8 cellular contexts compared by ENCODE assay signal in the genomic region with DNA sequence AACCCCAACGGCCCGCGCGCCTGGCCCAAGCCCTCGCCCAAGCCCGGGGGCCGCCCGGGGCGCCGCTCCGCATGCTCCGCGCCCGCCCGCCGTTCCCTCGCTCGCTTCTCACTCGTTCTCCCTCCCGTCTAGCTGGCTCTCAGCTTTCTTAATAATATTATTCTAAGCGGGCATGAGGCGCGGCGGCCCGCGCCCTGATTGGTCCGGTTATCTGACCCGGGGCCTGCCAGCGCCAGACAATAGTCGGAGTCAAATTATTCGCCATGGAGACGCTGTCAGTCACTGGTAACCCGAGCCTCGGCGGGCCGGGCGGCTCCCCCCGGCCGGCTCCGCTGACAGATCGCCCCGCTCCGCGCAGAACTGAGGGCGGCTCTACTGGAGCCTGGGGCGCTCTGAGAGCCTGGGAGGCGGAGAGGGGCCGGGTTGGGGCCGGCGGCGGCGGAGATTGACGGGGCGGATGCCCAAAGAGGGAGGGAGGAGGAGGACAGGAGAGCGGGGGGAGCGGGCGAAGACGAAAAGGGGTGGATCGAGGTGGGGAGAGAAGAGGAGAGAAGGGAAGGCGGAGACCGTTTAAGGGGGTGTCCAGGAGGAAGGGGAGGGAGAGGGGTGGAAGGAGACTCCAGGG. TPM values are rescaled to one million over a fixed set of nuclear protein-coding genes. Genes with fewer than 3 reads are reported as not detected.
A peak's percentile ranks its signal among the peaks of the same experiment; 100 is the strongest.
DNase-seq lines count a peak whose midpoint lies in the region; ATAC-seq and TF ChIP-seq lines count a peak whose summit lies in the region.

A gene (minus strand): TSS at position 150 of the 625 bp plus-strand sequence. CDS start 342 bp downstream, outside the sequence.

- no peak for DNase-seq in activated naive CD4-positive, alpha-beta T cell treated with anti-CD3 and anti-CD28 coated beads for 36 hours
- no peak for DNase-seq in activated naive CD4-positive, alpha-beta T cell treated with anti-CD3 and anti-CD28 coated beads, Interleukin-2, amount 50 U/mL, for 16 hours
- DNase-seq in NCI-H2081 (lab: John Stamatoyannopoulos, UW), result peak; percentile 98 to 99
- no peak for DNase-seq in activated T-helper 2 cell treated with anti-CD3 and anti-CD28 coated beads, Interferon-gamma antibody, Interleukin-2, Interleukin-4, amounts not matched to agents 10 μg/mL and 5 μg/mL and 100 μg/mL, durations not matched to agents 14 hours and 24 hours and 36 hours (ENCODE audit: low spot score)
- DNase-seq in glomerular visceral epithelial cell (ENCODE audit: extremely low spot score), result peak; percentile 93
- no peak for DNase-seq in T-helper 9 cell

- CTCF ChIA-PET in activated naive CD4-positive, alpha-beta T cell treated with anti-CD3 and anti-CD28 coated beads for 36 hours (lab: Charles Lee), result interaction anchor here (1.0 to 1.6 kb wide), 2 partner anchors 28 to 55 kb away, joined by 3 to 5 read pairs; no protein-coding TSS in a partner anchor

- intact Hi-C loops in activated naive CD4-positive, alpha-beta T cell treated with anti-CD3 and anti-CD28 coated beads for 36 hours (cut with micrococcal nuclease), result loop anchor here (2.0 kb wide), 1 partner anchor 69 kb away; a partner anchor contains a TSS
- intact Hi-C loops in activated T-helper 2 cell treated with anti-CD3 and anti-CD28 coated beads, Interferon-gamma antibody, Interleukin-2, Interleukin-4, amounts not matched to agents 10 μg/mL and 5 μg/mL and 100 μg/mL, durations not matched to agents 14 hours and 24 hours and 36 hours (cut with micrococcal nuclease), result loop anchor here (2.0 to 5.0 kb wide), 2 partner anchors 69 to 207 kb away; a partner anchor contains a TSS

- peak within 1 kb of the TSS; percentile 24 to 39 for H3K4me3 ChIP-seq in neutrophil (ENCODE audit: low read depth in 1 of 2, low read length in 1 of 2)

- H3K36me3 ChIP-seq in neutrophil, result no peaks in the 10 kb centered on the region

- H3K27me3 Mint-ChIP-seq in activated naive CD4-positive, alpha-beta T cell treated with anti-CD3 and anti-CD28 coated beads for 36 hours (ENCODE audit: low read depth), result peaks cover 71% of the 10 kb centered on the region
- peaks cover 83% of the 10 kb centered on the region for H3K27me3 Mint-ChIP-seq in activated T-helper 2 cell treated with anti-CD3 and anti-CD28 coated beads, Interferon-gamma antibody, Interleukin-2, Interleukin-4, amounts not matched to agents 10 μg/mL and 5 μg/mL and 100 μg/mL, durations not matched to agents 14 hours and 24 hours and 36 hours (ENCODE audit: low read depth)

- no peak within 1 kb of the TSS for H3K27ac ChIP-seq in neutrophil

- ATAC-seq in GM21447 (IDR thresholded peaks at IDR 0.05; ENCODE audit: unreplicated experiment), result no peak

- no peak within 1 kb of the TSS for H3K27ac Mint-ChIP-seq in activated naive CD4-positive, alpha-beta T cell treated with anti-CD3 and anti-CD28 coated beads for 36 hours
- no peak within 1 kb of the TSS for H3K27ac Mint-ChIP-seq in activated T-helper 2 cell treated with anti-CD3 and anti-CD28 coated beads, Interferon-gamma antibody, Interleukin-2, Interleukin-4, amounts not matched to agents 10 μg/mL and 5 μg/mL and 100 μg/mL, durations not matched to agents 14 hours and 24 hours and 36 hours

- H3K9me3 Mint-ChIP-seq in activated naive CD4-positive, alpha-beta T cell treated with anti-CD3 and anti-CD28 coated beads for 36 hours, result no peaks in the 10 kb centered on the region
- H3K9me3 Mint-ChIP-seq in activated T-helper 2 cell treated with anti-CD3 and anti-CD28 coated beads, Interferon-gamma antibody, Interleukin-2, Interleukin-4, amounts not matched to agents 10 μg/mL and 5 μg/mL and 100 μg/mL, durations not matched to agents 14 hours and 24 hours and 36 hours, result no peaks in the 10 kb centered on the region

- H3K4me1 ChIP-seq in neutrophil (ENCODE audit: control insufficient read depth in 1 of 2, insufficient read depth in 1 of 2, low read depth in 1 of 2, low read length in 1 of 2), result peaks cover 13 to 35% of the 10 kb centered on the region in 2 experiments

- H3K27me3 ChIP-seq in neutrophil, result peaks cover 100% of the 10 kb centered on the region

- no peaks in the 10 kb centered on the region for H3K9me3 ChIP-seq in neutrophil

- H3K36me3 Mint-ChIP-seq in activated naive CD4-positive, alpha-beta T cell treated with anti-CD3 and anti-CD28 coated beads for 36 hours (ENCODE audit: low read depth), result no peaks in the 10 kb centered on the region
- no peaks in the 10 kb centered on the region for H3K36me3 Mint-ChIP-seq in activated T-helper 2 cell treated with anti-CD3 and anti-CD28 coated beads, Interferon-gamma antibody, Interleukin-2, Interleukin-4, amounts not matched to agents 10 μg/mL and 5 μg/mL and 100 μg/mL, durations not matched to agents 14 hours and 24 hours and 36 hours (ENCODE audit: low read depth)

- peak within 1 kb of the TSS; percentile 59 for H3K4me3 Mint-ChIP-seq in activated naive CD4-positive, alpha-beta T cell treated with anti-CD3 and anti-CD28 coated beads for 36 hours
- peak within 1 kb of the TSS; percentile 79 for H3K4me3 Mint-ChIP-seq in activated T-helper 2 cell treated with anti-CD3 and anti-CD28 coated beads, Interferon-gamma antibody, Interleukin-2, Interleukin-4, amounts not matched to agents 10 μg/mL and 5 μg/mL and 100 μg/mL, durations not matched to agents 14 hours and 24 hours and 36 hours (ENCODE audit: low read depth)

- TF ChIP-seq CTCF in neutrophil (IDR thresholded peaks at IDR 0.05), result no peak

- H3K4me1 Mint-ChIP-seq in activated naive CD4-positive, alpha-beta T cell treated with anti-CD3 and anti-CD28 coated beads for 36 hours (ENCODE audit: low read depth), result peaks cover 30% of the 10 kb centered on the region
- H3K4me1 Mint-ChIP-seq in activated T-helper 2 cell treated with anti-CD3 and anti-CD28 coated beads, Interferon-gamma antibody, Interleukin-2, Interleukin-4, amounts not matched to agents 10 μg/mL and 5 μg/mL and 100 μg/mL, durations not matched to agents 14 hours and 24 hours and 36 hours (ENCODE audit: low read depth), result peaks cover 6% of the 10 kb centered on the region

RNA-seq across cellular contexts. Expression of the gene that starts here (rescaled TPM):
- not detected for total RNA-seq in activated naive CD4-positive, alpha-beta T cell treated with anti-CD3 and anti-CD28 coated beads for 36 hours
- not detected in 2 replicates for total RNA-seq in activated T-helper 2 cell treated with anti-CD3 and anti-CD28 coated beads, Interferon-gamma antibody, Interleukin-2, Interleukin-4, amounts not matched to agents 10 μg/mL and 5 μg/mL and 100 μg/mL, durations not matched to agents 14 hours and 24 hours and 36 hours

Comparison
In these comparisons a context has a peak if more than half of its experiments do, and no peak if none do; other contexts are left out.
1. DNase-seq: peak in NCI-H2081 (2 of 2) and glomerular visceral epithelial cell (single experiment); none in activated naive CD4-positive, alpha-beta T cell treated with anti-CD3 and anti-CD28 coated beads for 36 hours (single experiment), activated naive CD4-positive, alpha-beta T cell treated with anti-CD3 and anti-CD28 coated beads, Interleukin-2, amount 50 U/mL, for 16 hours (single experiment), activated T-helper 2 cell treated with anti-CD3 and anti-CD28 coated beads, Interferon-gamma antibody, Interleukin-2, Interleukin-4, amounts not matched to agents 10 μg/mL and 5 μg/mL and 100 μg/mL, durations not matched to agents 14 hours and 24 hours and 36 hours (single experiment) and T-helper 9 cell (single experiment).